Comparison of ENCODE assay signal across 35 cellular contexts in the genomic region with DNA sequence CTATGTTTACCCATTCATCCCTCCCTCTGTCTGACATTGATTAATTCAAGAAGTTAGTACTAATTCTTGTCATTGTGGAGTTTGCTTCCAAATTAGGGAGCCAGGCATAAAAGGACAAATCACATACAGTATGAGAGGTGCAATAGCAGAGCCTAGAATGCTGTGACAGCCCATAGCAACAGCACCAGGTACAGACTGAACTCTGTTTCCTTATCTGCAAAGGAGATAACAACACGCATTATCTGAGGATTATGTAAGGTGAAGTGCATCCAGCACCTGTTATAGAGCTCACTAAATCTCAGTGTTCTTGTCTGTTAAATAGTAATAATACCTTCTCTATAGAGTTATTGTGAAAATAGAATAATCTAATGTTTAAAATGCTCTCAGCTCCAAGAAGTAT.
"Had no signal": no experiment of that assay in that cellular context is flagged by ENCODE, and none has a peak within 500 bp of the region (broad histone marks: within the 10 kb centered on the region; RNA-seq: fewer than 3 reads in every experiment).

No MANE protein-coding gene starts in this region.

- H3K27ac ChIP-seq: adrenal gland, breast epithelium, cardiac muscle cell, coronary artery, dorsolateral prefrontal cortex, esophagus muscularis mucosa, foreskin keratinocyte, gastrocnemius medialis, heart left ventricle had no signal

- H3K27ac Mint-ChIP-seq: activated CD8-positive, alpha-beta T cell treated with anti-CD3 and anti-CD28 coated beads for 36 hours; activated naive CD4-positive, alpha-beta T cell treated with anti-CD3 and anti-CD28 coated beads for 36 hours; activated naive CD4-positive, alpha-beta T cell treated with anti-CD3 and anti-CD28 coated beads, Interleukin-2, amount 50 U/mL, for 24 hours; activated naive CD8-positive, alpha-beta T cell treated with anti-CD3 and anti-CD28 coated beads for 36 hours; activated naive CD8-positive, alpha-beta T cell treated with anti-CD3 and anti-CD28 coated beads, Interleukin-2, amount 50 U/mL, for 24 hours; activated T-helper 1 cell treated with anti-CD3 and anti-CD28 coated beads, Interleukin-12 subunit alpha, Interleukin-12 subunit beta, Interleukin-2, Interleukin-4 antibody, amounts not matched to agents 30 ng/mL and 10 ng/mL and 1 ng/mL, durations not matched to agents 14 hours and 24 hours and 36 hours; activated T-helper 2 cell treated with anti-CD3 and anti-CD28 coated beads, Interferon-gamma antibody, Interleukin-2, Interleukin-4, amounts not matched to agents 10 μg/mL and 5 μg/mL and 100 μg/mL, durations not matched to agents 14 hours and 24 hours and 36 hours; brain; dendritic cell treated with granulocyte-macrophage colony-stimulating factor and Interleukin-4, amounts not matched to agents 40 ng/mL and 50 ng/mL, for 4 days; endodermal cell; WTC11 had no signal

- H3K9me3 Mint-ChIP-seq: activated CD8-positive, alpha-beta T cell treated with anti-CD3 and anti-CD28 coated beads for 36 hours; activated naive CD4-positive, alpha-beta T cell treated with anti-CD3 and anti-CD28 coated beads for 36 hours; activated naive CD4-positive, alpha-beta T cell treated with anti-CD3 and anti-CD28 coated beads, Interleukin-2, amount 50 U/mL, for 24 hours; activated naive CD8-positive, alpha-beta T cell treated with anti-CD3 and anti-CD28 coated beads for 36 hours; activated T-helper 1 cell treated with anti-CD3 and anti-CD28 coated beads, Interleukin-12 subunit alpha, Interleukin-12 subunit beta, Interleukin-2, Interleukin-4 antibody, amounts not matched to agents 30 ng/mL and 10 ng/mL and 1 ng/mL, durations not matched to agents 14 hours and 24 hours and 36 hours; endodermal cell had no signal

- H3K4me3 ChIP-seq: adrenal gland, breast epithelium, cardiac muscle cell, coronary artery, dorsolateral prefrontal cortex, esophagus muscularis mucosa, gastrocnemius medialis, heart left ventricle had no signal

- H3K36me3 Mint-ChIP-seq: activated naive CD4-positive, alpha-beta T cell treated with anti-CD3 and anti-CD28 coated beads, Interleukin-2, amount 50 U/mL, for 24 hours; activated naive CD8-positive, alpha-beta T cell treated with anti-CD3 and anti-CD28 coated beads for 36 hours; brain; WTC11 had no signal

- DNase-seq: activated CD4-positive, alpha-beta T cell treated with anti-CD3 and anti-CD28 coated beads for 1 hour; activated CD4-positive, alpha-beta T cell treated with anti-CD3 and anti-CD28 coated beads for 4 hours; activated CD4-positive, alpha-beta T cell treated with anti-CD3 and anti-CD28 coated beads, Interleukin-2, amount 50 U/mL, for 1 hour; activated CD4-positive, alpha-beta T cell treated with anti-CD3 and anti-CD28 coated beads, Interleukin-2, amount 50 U/mL, for 48 hours; activated CD8-positive, alpha-beta memory T cell treated with anti-CD3 and anti-CD28 coated beads for 24 hours; activated CD8-positive, alpha-beta T cell treated with anti-CD3 and anti-CD28 coated beads for 36 hours; activated effector memory CD4-positive, alpha-beta T cell treated with anti-CD3 and anti-CD28 coated beads, Interleukin-2, amount 50 U/mL, for 16 hours; activated naive CD4-positive, alpha-beta T cell treated with anti-CD3 and anti-CD28 coated beads for 36 hours; activated naive CD8-positive, alpha-beta T cell treated with anti-CD3 and anti-CD28 coated beads for 36 hours; activated naive CD8-positive, alpha-beta T cell treated with anti-CD3 and anti-CD28 coated beads, Interleukin-2, amount 50 U/mL, for 24 hours; activated T-cell treated with anti-CD3 and anti-CD28 coated beads, Interleukin-2, amount 50 U/mL, for 1 hour; activated T-cell treated with anti-CD3 and anti-CD28 coated beads, Interleukin-2, amount 50 U/mL, for 48 hours; adrenal gland; amygdala; aorta; central memory CD4-positive, alpha-beta T cell; cerebellar nuclear complex; dorsolateral prefrontal cortex; effector memory CD4-positive, alpha-beta T cell; endodermal cell; foreskin keratinocyte; gastrocnemius medialis; glutamatergic neuron; heart left ventricle; T-helper 2 cell had no signal

- H3K27me3 ChIP-seq: adrenal gland, breast epithelium, dorsolateral prefrontal cortex, foreskin keratinocyte, gastrocnemius medialis had no signal

- H3K27me3 Mint-ChIP-seq: activated naive CD4-positive, alpha-beta T cell treated with anti-CD3 and anti-CD28 coated beads, Interleukin-2, amount 50 U/mL, for 24 hours; activated naive CD8-positive, alpha-beta T cell treated with anti-CD3 and anti-CD28 coated beads for 36 hours had no signal

- H3K36me3 ChIP-seq: adrenal gland, breast epithelium, cardiac muscle cell, esophagus muscularis mucosa, gastrocnemius medialis, heart left ventricle had no signal

- H3K4me1 Mint-ChIP-seq: activated naive CD4-positive, alpha-beta T cell treated with anti-CD3 and anti-CD28 coated beads, Interleukin-2, amount 50 U/mL, for 24 hours; activated naive CD8-positive, alpha-beta T cell treated with anti-CD3 and anti-CD28 coated beads for 36 hours; activated naive CD8-positive, alpha-beta T cell treated with anti-CD3 and anti-CD28 coated beads, Interleukin-2, amount 50 U/mL, for 24 hours; brain had no signal

- H3K4me1 ChIP-seq: adrenal gland, breast epithelium, esophagus muscularis mucosa, foreskin keratinocyte, gastrocnemius medialis, heart left ventricle had no signal

- H3K4me3 Mint-ChIP-seq: activated CD8-positive, alpha-beta T cell treated with anti-CD3 and anti-CD28 coated beads for 36 hours; activated naive CD4-positive, alpha-beta T cell treated with anti-CD3 and anti-CD28 coated beads for 36 hours; activated naive CD4-positive, alpha-beta T cell treated with anti-CD3 and anti-CD28 coated beads, Interleukin-2, amount 50 U/mL, for 24 hours; activated naive CD8-positive, alpha-beta T cell treated with anti-CD3 and anti-CD28 coated beads for 36 hours; activated naive CD8-positive, alpha-beta T cell treated with anti-CD3 and anti-CD28 coated beads, Interleukin-2, amount 50 U/mL, for 24 hours; activated T-helper 1 cell treated with anti-CD3 and anti-CD28 coated beads, Interleukin-12 subunit alpha, Interleukin-12 subunit beta, Interleukin-2, Interleukin-4 antibody, amounts not matched to agents 30 ng/mL and 10 ng/mL and 1 ng/mL, durations not matched to agents 14 hours and 24 hours and 36 hours; brain; dendritic cell treated with granulocyte-macrophage colony-stimulating factor and Interleukin-4, amounts not matched to agents 40 ng/mL and 50 ng/mL, for 4 days; endodermal cell; WTC11 had no signal

- H3K9me3 ChIP-seq: adrenal gland, breast epithelium, esophagus muscularis mucosa, gastrocnemius medialis, heart left ventricle had no signal
